Comparison of ENCODE assay signal across 19 cellular contexts in genomic region chr4:148730766-148731165, GRCh38.
DNase-seq lines count a peak whose midpoint lies in the region; ATAC-seq and TF ChIP-seq lines count a peak whose summit lies in the region.
"Had no signal": no experiment of that assay in that cellular context is flagged by ENCODE, and none has a peak within 500 bp of the region (broad histone marks: within the 10 kb centered on the region; RNA-seq: fewer than 3 reads in every experiment).

No MANE protein-coding gene starts in this region.

- POLR2A ChIA-PET in A673 (lab: Charles Lee; ENCODE audit: low non-redundant PET) (no interaction called here), WTC11 (lab: Charles Lee) (no interaction called here)

- H3K27ac ChIP-seq in A673 (ENCODE audit: low read depth, low read length, poor library complexity, severe bottlenecking) (no peak overlapping the region), neural progenitor cell (no peak overlapping the region)
- H3K27ac ChIP-seq: BLaER1, GM23248, Peyer's patch had no signal

- intact Hi-C loops in A673 (cut with micrococcal nuclease; ENCODE audit: unreplicated experiment) = no loop called here

- no peaks in the 10 kb centered on the region for H3K36me3 Mint-ChIP-seq in WTC11
- no peaks in the 10 kb centered on the region for H3K36me3 Mint-ChIP-seq in neural progenitor cell
- H3K36me3 Mint-ChIP-seq: CD8-positive, alpha-beta T cell had no signal

- no peak overlapping the region for H3K9ac ChIP-seq in neural progenitor cell
- H3K9ac ChIP-seq: BLaER1, GM23248 had no signal

- no peak overlapping the region for H3K27ac Mint-ChIP-seq in WTC11
- no peak overlapping the region for H3K27ac Mint-ChIP-seq in neural progenitor cell
- H3K27ac Mint-ChIP-seq: CD8-positive, alpha-beta T cell had no signal

- H3F3A ChIP-seq in neural progenitor cell (ENCODE audit: low read depth) = no peaks in the 10 kb centered on the region

- no peaks in the 10 kb centered on the region for H3K9me3 Mint-ChIP-seq in WTC11
- no peaks in the 10 kb centered on the region for H3K9me3 Mint-ChIP-seq in neural progenitor cell
- H3K9me3 Mint-ChIP-seq: CD8-positive, alpha-beta T cell had no signal

- no peaks in the 10 kb centered on the region for H3K79me2 ChIP-seq in neural progenitor cell (ENCODE audit: low read depth)

- no peak overlapping the region for H2AFZ ChIP-seq in neural progenitor cell (replicated peaks)
- H2AFZ ChIP-seq: GM23248 had no signal

- H3K9me3 ChIP-seq in A673 (ENCODE audit: low read depth, low read length, poor library complexity, severe bottlenecking) (no peaks in the 10 kb centered on the region), neural progenitor cell (ENCODE audit: low read depth) (no peaks in the 10 kb centered on the region)
- H3K9me3 ChIP-seq: BLaER1, Peyer's patch had no signal

- no peak for TF ChIP-seq CTCF in A673 (conservative IDR thresholded peaks at IDR 0.05; ENCODE audit: low read depth, low read length)
- no peak for TF ChIP-seq CTCF in WTC11 (IDR thresholded peaks at IDR 0.05)
- no peak for TF ChIP-seq CTCF in neural progenitor cell (IDR thresholded peaks at IDR 0.05)

- no TSS peak for BruUV-seq in A673 (replicated peaks; lab: Mats Ljungman, UMichigan)

- no peaks in the 10 kb centered on the region for H3K27me3 Mint-ChIP-seq in WTC11 (ENCODE audit: low read depth)
- H3K27me3 Mint-ChIP-seq in neural progenitor cell (ENCODE audit: insufficient read depth, low read depth) = no peaks in the 10 kb centered on the region

- peak; percentile 15 for DNase-seq in A673 (ENCODE audit: low spot score)
- no peak for DNase-seq in WTC11 (ENCODE audit: low spot score)
- peak; percentile 49 for DNase-seq in glomerular visceral epithelial cell (ENCODE audit: extremely low spot score)
- DNase-seq in neural progenitor cell (ENCODE audit: low spot score) = peak; percentile 6
- DNase-seq in GOT3 (lab: John Stamatoyannopoulos, UW) = no peak
- DNase-seq in NOMO-1 (lab: John Stamatoyannopoulos, UW; ENCODE audit: unreplicated experiment in 2 of 2) = no peak
- no peak for DNase-seq in NCI-H2227 (lab: John Stamatoyannopoulos, UW; ENCODE audit: unreplicated experiment)
- DNase-seq in anterior cingulate cortex (lab: John Stamatoyannopoulos, UW) = no peak
- DNase-seq: CD8-positive, alpha-beta T cell; GF-D8; GM23248; KG1; NCI-H1436; NCI-H2029; NCI-H2171; Peyer's patch had no signal

- H3K4me3 Mint-ChIP-seq in WTC11 (no peak overlapping the region), neural progenitor cell (no peak overlapping the region)
- H3K4me3 Mint-ChIP-seq: CD8-positive, alpha-beta T cell had no signal

- H3K27me3 ChIP-seq in A673 (replicated peaks; ENCODE audit: insufficient read depth, low read depth, low read length, poor library complexity) (no peaks in the 10 kb centered on the region), neural progenitor cell (no peaks in the 10 kb centered on the region)
- H3K27me3 ChIP-seq: BLaER1, Peyer's patch had no signal

- peak; percentile 38; the same call in 1 of the 2 replicates for ATAC-seq in WTC11
- ATAC-seq: CD8-positive, alpha-beta T cell; HepG2; Right ventricle myocardium inferior had no signal

- no peak overlapping the region for H3K4me2 ChIP-seq in neural progenitor cell
- H3K4me2 ChIP-seq: BLaER1 had no signal

- CTCF ChIA-PET in A673 (lab: Charles Lee) (no interaction called here), WTC11 (lab: Charles Lee) (interaction anchor here (1.1 kb wide), 1 partner anchor 26 kb away, joined by 3 read pairs; no protein-coding TSS in a partner anchor)

- H3K4me1 ChIP-seq in A673 (ENCODE audit: insufficient read depth, low read length, poor library complexity, severe bottlenecking) = peaks cover 10% of the 10 kb centered on the region
- H3K4me1 ChIP-seq in neural progenitor cell = no peaks in the 10 kb centered on the region
- H3K4me1 ChIP-seq: BLaER1, Peyer's patch had no signal

- H3K36me3 ChIP-seq in A673 (ENCODE audit: insufficient read depth, low read length, poor library complexity, severe bottlenecking) = no peaks in the 10 kb centered on the region
- H3K36me3 ChIP-seq in neural progenitor cell = no peaks in the 10 kb centered on the region
- H3K36me3 ChIP-seq: BLaER1, Peyer's patch had no signal

- 0 out of 2 replicates have a peak, but pooled peaks cover 7% of the 10 kb centered on the region for H3K4me1 Mint-ChIP-seq in WTC11
- no peaks in the 10 kb centered on the region for H3K4me1 Mint-ChIP-seq in neural progenitor cell

- H4K20me1 ChIP-seq in neural progenitor cell (ENCODE audit: low read depth) = no peaks in the 10 kb centered on the region
- H4K20me1 ChIP-seq: BLaER1 had no signal

- no peak overlapping the region for H3K4me3 ChIP-seq in A673 (ENCODE audit: low read depth, low read length, poor library complexity, severe bottlenecking)
- H3K4me3 ChIP-seq in neural progenitor cell = no peak overlapping the region
- H3K4me3 ChIP-seq: BLaER1, GM23248, Peyer's patch had no signal

TF ChIP-seq in WTC11, 78 proteins besides CTCF, POLR2A, EP300 and RAD21:
- no peak for TF ChIP-seq CBFB (CRISPR knock-in tag; IDR thresholded peaks at IDR 0.05; ENCODE audit: low read depth)

Comparison
In these comparisons a context has a peak if more than half of its experiments do, and no peak if none do; other contexts are left out.
1. DNase-seq: peak in A673 (single experiment), glomerular visceral epithelial cell (single experiment) and neural progenitor cell (single experiment); none in WTC11 (single experiment), GOT3 (single experiment), NOMO-1 (0 of 2), NCI-H2227 (single experiment) and anterior cingulate cortex (0 of 58).